13 cellular contexts compared by ENCODE assay signal in genomic region chr6:158222066-158222465, GRCh38.
"Had no signal": no experiment of that assay in that cellular context is flagged by ENCODE, and none has a peak within 500 bp of the region (broad histone marks: within the 10 kb centered on the region; RNA-seq: fewer than 3 reads in every experiment).

No MANE protein-coding gene starts in this region.

- H3K4me3 ChIP-seq: ovary had no signal

- H3K9me3 ChIP-seq: ovary had no signal

- H3K36me3 ChIP-seq: ovary had no signal

- FAIRE-seq: colon, frontal cortex had no signal

- H3K27me3 ChIP-seq: ovary had no signal

- DNase-seq: activated CD4-positive, alpha-beta T cell treated with anti-CD3 and anti-CD28 coated beads for 1 hour; activated CD4-positive, alpha-beta T cell treated with anti-CD3 and anti-CD28 coated beads, Interleukin-2, amount 50 U/mL, for 48 hours; activated gamma-delta T cell; activated T-cell treated with anti-CD3 and anti-CD28 coated beads, Interleukin-2, amount 50 U/mL, for 48 hours; aorta; effector CD4-positive, alpha-beta T cell; ovary; stimulated activated CD4-positive, alpha-beta T cell treated with anti-CD3 and anti-CD28 coated beads, Interleukin-2, amount 100 ng/mL, for 48 hours; stimulated activated naive CD4-positive, alpha-beta T cell treated with Interleukin-2 at 50 U/mL for 16 hours; T-helper 9 cell; trophoblast cell had no signal

- H3K27ac ChIP-seq: ovary had no signal
